Comparison of ENCODE assay signal across 9 cellular contexts in the genomic region with DNA sequence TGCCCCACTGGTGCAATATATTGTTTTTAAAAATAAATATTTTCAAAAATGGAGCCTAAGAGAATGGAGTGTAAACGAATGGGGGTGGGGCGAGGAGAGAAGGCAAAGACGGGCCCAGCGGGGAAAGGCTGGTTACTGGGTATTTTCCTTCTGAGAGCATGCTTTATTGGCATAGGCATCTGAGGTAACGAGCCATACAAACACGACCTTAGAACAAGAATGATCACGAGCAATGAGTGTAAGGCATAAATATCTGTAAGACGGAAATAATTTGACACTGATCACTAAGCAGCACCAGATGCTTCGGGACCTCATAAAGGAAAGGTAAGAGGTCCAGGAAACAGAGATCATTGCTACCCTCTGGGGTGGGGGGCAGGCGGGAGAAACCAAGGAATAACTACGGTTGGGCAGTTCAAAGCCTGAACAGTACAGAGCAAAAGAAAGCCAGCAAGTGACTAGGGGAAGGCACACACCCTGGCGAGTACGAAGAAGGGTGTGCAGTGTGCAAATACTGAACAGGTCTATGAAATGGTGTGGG. TPM values are rescaled to one million over a fixed set of nuclear protein-coding genes. Genes with fewer than 3 reads are reported as not detected.
DNase-seq lines count a peak whose midpoint lies in the region; FAIRE-seq lines count a peak whose summit lies in the region.
"Had no signal": no experiment of that assay in that cellular context is flagged by ENCODE, and none has a peak within 500 bp of the region (broad histone marks: within the 10 kb centered on the region; RNA-seq: fewer than 3 reads in every experiment).

No MANE protein-coding gene starts in this region.

- peaks cover 8% of the 10 kb centered on the region for H3K4me1 ChIP-seq in iPS-15b (ENCODE audit: control insufficient read depth, insufficient read depth, low read length)
- H3K4me1 ChIP-seq in small intestine (ENCODE audit: control insufficient read depth in 2 of 2, insufficient read depth in 1 of 2, low read depth in 1 of 2, low read length in 1 of 2): peaks cover 2 to 3% of the 10 kb centered on the region in 2 donors

- H3K9ac ChIP-seq in iPS-15b (ENCODE audit: low read depth, low read length): peak overlapping the region; percentile 63

- WGBS in small intestine, 3 donors: 1 to 3% (median 1%) methylated on average over 13 of the region's 13 CpGs

- H3K9me3 ChIP-seq in iPS-15b (ENCODE audit: control insufficient read depth, insufficient read depth, low read length) (no peaks in the 10 kb centered on the region), small intestine (ENCODE audit: control insufficient read depth, low read depth) (no peaks in the 10 kb centered on the region)

- H3K27ac ChIP-seq in small intestine (ENCODE audit: low read depth in 1 of 2, low read length in 1 of 2): peak overlapping the region; percentile 84 to 92

- H3K36me3 ChIP-seq in iPS-15b (ENCODE audit: control insufficient read depth, insufficient read depth, low read length) (no peaks in the 10 kb centered on the region), small intestine (ENCODE audit: control insufficient read depth in 2 of 2, insufficient read depth in 2 of 2, low read length in 2 of 2) (no peaks in the 10 kb centered on the region)

- H3K27me3 ChIP-seq in iPS-15b (ENCODE audit: control insufficient read depth, insufficient read depth, low read length) (no peaks in the 10 kb centered on the region), small intestine (ENCODE audit: control insufficient read depth in 2 of 2, insufficient read depth in 2 of 2, low read length in 2 of 2) (no peaks in the 10 kb centered on the region)

- FAIRE-seq in small intestine (lab: Jason Lieb, UNC): no peak
- no peak for FAIRE-seq in frontal cortex (lab: Jason Lieb, UNC)
- FAIRE-seq: endometrium had no signal

- H3K4me3 ChIP-seq in iPS-15b (ENCODE audit: low read depth, low read length) (peak overlapping the region; percentile 93), small intestine (ENCODE audit: low read depth in 1 of 2, low read length in 2 of 2) (peak overlapping the region; percentile 85 to 89)

- DNase-seq in stimulated activated CD4-positive, alpha-beta T cell treated with anti-CD3 and anti-CD28 coated beads, Interleukin-1b, Interleukin-23, amount 100 ng/mL, for 48 hours: peak; percentile 18
- no peak for DNase-seq in stimulated activated CD4-positive, alpha-beta T cell treated with anti-CD3 and anti-CD28 coated beads, Interleukin-12 subunit alpha, Interleukin-12 subunit beta, amount 100 ng/mL, for 4 hours
- peak; percentile 14 for DNase-seq in NCI-H460 (ENCODE audit: extremely low read depth, low read depth)
- DNase-seq in amniotic stem cell (lab: John Stamatoyannopoulos, UW): peak; percentile 2
- peak; percentile 57 for DNase-seq in small intestine
- no peak for DNase-seq in frontal cortex (ENCODE audit: low spot score in 2 of 2)
- no peak for DNase-seq in stimulated activated CD4-positive, alpha-beta T cell treated with anti-CD3 and anti-CD28 coated beads, Interleukin-4, amount 100 ng/mL, for 24 hours

RNA-seq across cellular contexts. Expression of a gene that starts 1.0 kb away (rescaled TPM):
- 7.6 and 8.3 TPM in 2 replicates for total RNA-seq in NCI-H460 (2014; rRNA removed; shearing (Covaris generic))
- polyA plus RNA-seq in NCI-H460 (2014; cell fraction: nucleus; rRNA removed): 8.6 and 16.9 TPM in 2 replicates
- 10 to 100 TPM; 11.6 to 14.8 (median 12.4) TPM for polyA plus RNA-seq in small intestine
- total RNA-seq in frontal cortex: 15.5 TPM

RNA-seq across cellular contexts. Expression of a gene that starts 12.4 kb away (rescaled TPM):
- total RNA-seq in NCI-H460 (2014; rRNA removed; shearing (Covaris generic)): 0.57 and 0.84 TPM in 2 replicates
- not detected in 2 replicates for polyA plus RNA-seq in NCI-H460 (2014; cell fraction: nucleus; rRNA removed)
- polyA plus RNA-seq in small intestine: under 1 TPM in 1 of 3 donors, not detected in 2; 0.10 TPM
- total RNA-seq in frontal cortex: 2.9 TPM

Comparison
In these comparisons a context has a peak if more than half of its experiments do, and no peak if none do; other contexts are left out.
1. DNase-seq: peak in stimulated activated CD4-positive, alpha-beta T cell treated with anti-CD3 and anti-CD28 coated beads, Interleukin-1b, Interleukin-23, amount 100 ng/mL, for 48 hours (single experiment), NCI-H460 (single experiment), amniotic stem cell (single experiment) and small intestine (single experiment); none in stimulated activated CD4-positive, alpha-beta T cell treated with anti-CD3 and anti-CD28 coated beads, Interleukin-12 subunit alpha, Interleukin-12 subunit beta, amount 100 ng/mL, for 4 hours (single experiment), frontal cortex (0 of 2) and stimulated activated CD4-positive, alpha-beta T cell treated with anti-CD3 and anti-CD28 coated beads, Interleukin-4, amount 100 ng/mL, for 24 hours (single experiment).